ENCODE assay signal across 1 cellular context in the genomic region with DNA sequence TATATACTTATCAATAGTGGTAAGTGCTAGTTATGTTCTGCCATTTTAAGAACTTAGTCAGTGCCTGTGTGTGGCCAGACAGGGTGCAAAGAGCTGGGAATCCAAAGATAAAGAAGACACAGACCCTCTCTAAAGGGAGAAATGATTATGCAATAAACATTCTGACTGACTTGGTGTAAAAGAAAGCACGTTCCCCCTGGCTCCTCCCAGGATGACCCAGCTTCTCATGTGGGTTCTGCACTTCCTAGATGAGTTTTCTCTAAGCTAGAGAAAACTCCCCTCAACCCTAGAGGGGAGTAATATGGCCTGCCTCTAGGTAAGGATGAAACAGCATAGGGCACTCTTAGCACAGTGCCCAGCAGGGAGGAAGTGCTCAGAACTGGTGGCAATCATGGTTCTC.
TF ChIP-seq lines count a peak whose summit lies in the region.

No MANE protein-coding gene starts in this region.

TF ChIP-seq in GM23338, 12 proteins besides CTCF, POLR2A, EP300 and RAD21 (continued from another document):
- TF ChIP-seq, protein P1, sequence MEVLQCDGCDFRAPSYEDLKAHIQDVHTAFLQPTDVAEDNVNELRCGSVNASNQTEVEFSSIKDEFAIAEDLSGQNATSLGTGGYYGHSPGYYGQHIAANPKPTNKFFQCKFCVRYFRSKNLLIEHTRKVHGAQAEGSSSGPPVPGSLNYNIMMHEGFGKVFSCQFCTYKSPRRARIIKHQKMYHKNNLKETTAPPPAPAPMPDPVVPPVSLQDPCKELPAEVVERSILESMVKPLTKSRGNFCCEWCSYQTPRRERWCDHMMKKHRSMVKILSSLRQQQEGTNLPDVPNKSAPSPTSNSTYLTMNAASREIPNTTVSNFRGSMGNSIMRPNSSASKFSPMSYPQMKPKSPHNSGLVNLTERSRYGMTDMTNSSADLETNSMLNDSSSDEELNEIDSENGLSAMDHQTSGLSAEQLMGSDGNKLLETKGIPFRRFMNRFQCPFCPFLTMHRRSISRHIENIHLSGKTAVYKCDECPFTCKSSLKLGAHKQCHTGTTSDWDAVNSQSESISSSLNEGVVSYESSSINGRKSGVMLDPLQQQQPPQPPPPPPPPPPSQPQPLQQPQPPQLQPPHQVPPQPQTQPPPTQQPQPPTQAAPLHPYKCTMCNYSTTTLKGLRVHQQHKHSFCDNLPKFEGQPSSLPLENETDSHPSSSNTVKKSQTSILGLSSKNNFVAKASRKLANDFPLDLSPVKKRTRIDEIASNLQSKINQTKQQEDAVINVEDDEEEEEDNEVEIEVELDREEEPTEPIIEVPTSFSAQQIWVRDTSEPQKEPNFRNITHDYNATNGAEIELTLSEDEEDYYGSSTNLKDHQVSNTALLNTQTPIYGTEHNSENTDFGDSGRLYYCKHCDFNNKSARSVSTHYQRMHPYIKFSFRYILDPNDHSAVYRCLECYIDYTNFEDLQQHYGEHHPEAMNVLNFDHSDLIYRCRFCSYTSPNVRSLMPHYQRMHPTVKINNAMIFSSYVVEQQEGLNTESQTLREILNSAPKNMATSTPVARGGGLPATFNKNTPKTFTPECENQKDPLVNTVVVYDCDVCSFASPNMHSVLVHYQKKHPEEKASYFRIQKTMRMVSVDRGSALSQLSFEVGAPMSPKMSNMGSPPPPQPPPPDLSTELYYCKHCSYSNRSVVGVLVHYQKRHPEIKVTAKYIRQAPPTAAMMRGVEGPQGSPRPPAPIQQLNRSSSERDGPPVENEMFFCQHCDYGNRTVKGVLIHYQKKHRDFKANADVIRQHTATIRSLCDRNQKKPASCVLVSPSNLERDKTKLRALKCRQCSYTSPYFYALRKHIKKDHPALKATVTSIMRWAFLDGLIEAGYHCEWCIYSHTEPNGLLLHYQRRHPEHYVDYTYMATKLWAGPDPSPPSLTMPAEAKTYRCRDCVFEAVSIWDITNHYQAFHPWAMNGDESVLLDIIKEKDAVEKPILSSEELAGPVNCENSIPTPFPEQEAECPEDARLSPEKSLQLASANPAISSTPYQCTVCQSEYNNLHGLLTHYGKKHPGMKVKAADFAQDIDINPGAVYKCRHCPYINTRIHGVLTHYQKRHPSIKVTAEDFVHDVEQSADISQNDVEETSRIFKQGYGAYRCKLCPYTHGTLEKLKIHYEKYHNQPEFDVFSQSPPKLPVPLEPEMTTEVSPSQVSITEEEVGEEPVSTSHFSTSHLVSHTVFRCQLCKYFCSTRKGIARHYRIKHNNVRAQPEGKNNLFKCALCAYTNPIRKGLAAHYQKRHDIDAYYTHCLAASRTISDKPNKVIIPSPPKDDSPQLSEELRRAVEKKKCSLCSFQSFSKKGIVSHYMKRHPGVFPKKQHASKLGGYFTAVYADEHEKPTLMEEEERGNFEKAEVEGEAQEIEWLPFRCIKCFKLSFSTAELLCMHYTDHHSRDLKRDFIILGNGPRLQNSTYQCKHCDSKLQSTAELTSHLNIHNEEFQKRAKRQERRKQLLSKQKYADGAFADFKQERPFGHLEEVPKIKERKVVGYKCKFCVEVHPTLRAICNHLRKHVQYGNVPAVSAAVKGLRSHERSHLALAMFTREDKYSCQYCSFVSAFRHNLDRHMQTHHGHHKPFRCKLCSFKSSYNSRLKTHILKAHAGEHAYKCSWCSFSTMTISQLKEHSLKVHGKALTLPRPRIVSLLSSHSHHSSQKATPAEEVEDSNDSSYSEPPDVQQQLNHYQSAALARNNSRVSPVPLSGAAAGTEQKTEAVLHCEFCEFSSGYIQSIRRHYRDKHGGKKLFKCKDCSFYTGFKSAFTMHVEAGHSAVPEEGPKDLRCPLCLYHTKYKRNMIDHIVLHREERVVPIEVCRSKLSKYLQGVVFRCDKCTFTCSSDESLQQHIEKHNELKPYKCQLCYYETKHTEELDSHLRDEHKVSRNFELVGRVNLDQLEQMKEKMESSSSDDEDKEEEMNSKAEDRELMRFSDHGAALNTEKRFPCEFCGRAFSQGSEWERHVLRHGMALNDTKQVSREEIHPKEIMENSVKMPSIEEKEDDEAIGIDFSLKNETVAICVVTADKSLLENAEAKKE (CRISPR knock-in tag; IDR thresholded peaks at IDR 0.05) = no peak
- TF ChIP-seq CREB1 (CRISPR knock-in tag; IDR thresholded peaks at IDR 0.05; ENCODE audit: low read depth) (no peak), EZH2 (IDR thresholded peaks at IDR 0.05; ENCODE audit: low read depth, unreplicated experiment) (no peak), JUNB (IDR thresholded peaks at IDR 0.05; ENCODE audit: unreplicated experiment) (no peak), POLR2AphosphoS5 (IDR thresholded peaks at IDR 0.05; ENCODE audit: low read depth) (no peak), STAT1 (IDR thresholded peaks at IDR 0.05; ENCODE audit: unreplicated experiment) (no peak), ZNF331 (CRISPR knock-in tag; IDR thresholded peaks at IDR 0.05; ENCODE audit: low read depth) (no peak), ZNF114 (CRISPR knock-in tag; IDR thresholded peaks at IDR 0.05) (no peak)
- TF ChIP-seq, protein P2, sequence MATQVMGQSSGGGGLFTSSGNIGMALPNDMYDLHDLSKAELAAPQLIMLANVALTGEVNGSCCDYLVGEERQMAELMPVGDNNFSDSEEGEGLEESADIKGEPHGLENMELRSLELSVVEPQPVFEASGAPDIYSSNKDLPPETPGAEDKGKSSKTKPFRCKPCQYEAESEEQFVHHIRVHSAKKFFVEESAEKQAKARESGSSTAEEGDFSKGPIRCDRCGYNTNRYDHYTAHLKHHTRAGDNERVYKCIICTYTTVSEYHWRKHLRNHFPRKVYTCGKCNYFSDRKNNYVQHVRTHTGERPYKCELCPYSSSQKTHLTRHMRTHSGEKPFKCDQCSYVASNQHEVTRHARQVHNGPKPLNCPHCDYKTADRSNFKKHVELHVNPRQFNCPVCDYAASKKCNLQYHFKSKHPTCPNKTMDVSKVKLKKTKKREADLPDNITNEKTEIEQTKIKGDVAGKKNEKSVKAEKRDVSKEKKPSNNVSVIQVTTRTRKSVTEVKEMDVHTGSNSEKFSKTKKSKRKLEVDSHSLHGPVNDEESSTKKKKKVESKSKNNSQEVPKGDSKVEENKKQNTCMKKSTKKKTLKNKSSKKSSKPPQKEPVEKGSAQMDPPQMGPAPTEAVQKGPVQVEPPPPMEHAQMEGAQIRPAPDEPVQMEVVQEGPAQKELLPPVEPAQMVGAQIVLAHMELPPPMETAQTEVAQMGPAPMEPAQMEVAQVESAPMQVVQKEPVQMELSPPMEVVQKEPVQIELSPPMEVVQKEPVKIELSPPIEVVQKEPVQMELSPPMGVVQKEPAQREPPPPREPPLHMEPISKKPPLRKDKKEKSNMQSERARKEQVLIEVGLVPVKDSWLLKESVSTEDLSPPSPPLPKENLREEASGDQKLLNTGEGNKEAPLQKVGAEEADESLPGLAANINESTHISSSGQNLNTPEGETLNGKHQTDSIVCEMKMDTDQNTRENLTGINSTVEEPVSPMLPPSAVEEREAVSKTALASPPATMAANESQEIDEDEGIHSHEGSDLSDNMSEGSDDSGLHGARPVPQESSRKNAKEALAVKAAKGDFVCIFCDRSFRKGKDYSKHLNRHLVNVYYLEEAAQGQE (IDR thresholded peaks at IDR 0.05; ENCODE audit: unreplicated experiment) = no peak
- TF ChIP-seq, protein P3, sequence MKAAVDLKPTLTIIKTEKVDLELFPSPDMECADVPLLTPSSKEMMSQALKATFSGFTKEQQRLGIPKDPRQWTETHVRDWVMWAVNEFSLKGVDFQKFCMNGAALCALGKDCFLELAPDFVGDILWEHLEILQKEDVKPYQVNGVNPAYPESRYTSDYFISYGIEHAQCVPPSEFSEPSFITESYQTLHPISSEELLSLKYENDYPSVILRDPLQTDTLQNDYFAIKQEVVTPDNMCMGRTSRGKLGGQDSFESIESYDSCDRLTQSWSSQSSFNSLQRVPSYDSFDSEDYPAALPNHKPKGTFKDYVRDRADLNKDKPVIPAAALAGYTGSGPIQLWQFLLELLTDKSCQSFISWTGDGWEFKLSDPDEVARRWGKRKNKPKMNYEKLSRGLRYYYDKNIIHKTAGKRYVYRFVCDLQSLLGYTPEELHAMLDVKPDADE (IDR thresholded peaks at IDR 0.05) = no peak
